Comparison of ENCODE assay signal across 16 cellular contexts in genomic region chr7:87170828-87171227, GRCh38.
"Had no signal": no experiment of that assay in that cellular context is flagged by ENCODE, and none has a peak within 500 bp of the region (broad histone marks: within the 10 kb centered on the region; RNA-seq: fewer than 3 reads in every experiment).

No MANE protein-coding gene starts in this region.

- H3K4me3 Mint-ChIP-seq: activated B cell treated with CpG ODN at 0.5 μM for 24 hours; mesothelial cell of epicardium; T-helper 2 cell treated with Interferon-gamma antibody and Interleukin-4, amounts not matched to agents 5 μg/mL and 100 μg/mL, for 36 hours had no signal

- H3K27me3 Mint-ChIP-seq: activated B cell treated with CpG ODN at 0.5 μM for 24 hours had no signal

- ATAC-seq: activated naive CD4-positive, alpha-beta T cell treated with anti-CD3 and anti-CD28 coated beads, Interleukin-2, amount 50 U/mL, for 72 hours; gastroesophageal sphincter; left cardiac atrium; lower lobe of right lung had no signal

- H3K27me3 ChIP-seq: gastroesophageal sphincter, neutrophil, thyroid gland had no signal

- H3K9me3 ChIP-seq: gastroesophageal sphincter, lower lobe of right lung, neutrophil, thyroid gland had no signal

- H3K27ac Mint-ChIP-seq: activated B cell treated with CpG ODN at 0.5 μM for 24 hours; mesothelial cell of epicardium; T-helper 2 cell treated with Interferon-gamma antibody and Interleukin-4, amounts not matched to agents 5 μg/mL and 100 μg/mL, for 36 hours had no signal

- DNase-seq: activated B cell treated with CpG ODN at 0.5 μM for 24 hours; activated CD4-positive, alpha-beta T cell treated with anti-CD3 and anti-CD28 coated beads for 48 hours; activated CD8-positive, alpha-beta memory T cell treated with anti-CD3 and anti-CD28 coated beads for 24 hours; anterior cingulate cortex; erythroblast; left cardiac atrium; lower lobe of right lung; stimulated activated CD4-positive, alpha-beta T cell treated with anti-CD3 and anti-CD28 coated beads, Interleukin-2, amount 100 ng/mL, for 24 hours; thyroid gland had no signal

- H3K27ac ChIP-seq: gastroesophageal sphincter, lower lobe of right lung, neutrophil, parathyroid adenoma had no signal

- H3K4me1 ChIP-seq: gastroesophageal sphincter, lower lobe of right lung, parathyroid adenoma, thyroid gland had no signal

- H3K4me1 Mint-ChIP-seq: mesothelial cell of epicardium had no signal

- H3K4me3 ChIP-seq: gastroesophageal sphincter, lower lobe of right lung, thyroid gland had no signal

- H3K9me3 Mint-ChIP-seq: activated B cell treated with CpG ODN at 0.5 μM for 24 hours; activated naive CD4-positive, alpha-beta T cell treated with anti-CD3 and anti-CD28 coated beads, Interleukin-2, amount 50 U/mL, for 72 hours; activated T-helper 2 cell treated with anti-CD3 and anti-CD28 coated beads, Interferon-gamma antibody, Interleukin-2, Interleukin-4, amounts not matched to agents 10 μg/mL and 5 μg/mL and 100 μg/mL, durations not matched to agents 14 hours and 24 hours and 36 hours; mesothelial cell of epicardium; T-helper 2 cell treated with Interferon-gamma antibody and Interleukin-4, amounts not matched to agents 5 μg/mL and 100 μg/mL, for 36 hours had no signal
